ENCODE assay signal across 8 cellular contexts in genomic region chr9:101530076-101530711, GRCh38. TPM values are rescaled to one million over a fixed set of nuclear protein-coding genes. Genes with fewer than 3 reads are reported as not detected.
DNase-seq lines count a peak whose midpoint lies in the region; ATAC-seq, FAIRE-seq and TF ChIP-seq lines count a peak whose summit lies in the region.

No MANE protein-coding gene starts in this region.

- intact Hi-C loops in upper lobe of right lung (cut with DNase I), result no loop called here

- peaks cover 9% of the 10 kb centered on the region for H3K4me1 ChIP-seq in RWPE2 (ENCODE audit: insufficient read depth, poor library complexity, severe bottlenecking)
- no peaks in the 10 kb centered on the region for H3K4me1 ChIP-seq in foreskin keratinocyte
- H3K4me1 ChIP-seq in parathyroid adenoma, result no peaks in the 10 kb centered on the region
- H3K4me1 ChIP-seq in upper lobe of right lung, result peaks cover 6% of the 10 kb centered on the region

- no peaks in the 10 kb centered on the region for H3K4me1 Mint-ChIP-seq in activated T-helper 17 cell treated with anti-CD3 and anti-CD28 coated beads, Interleukin-2, amount 50 U/mL, for 72 hours

- H3K27ac Mint-ChIP-seq in activated T-helper 17 cell treated with anti-CD3 and anti-CD28 coated beads, Interleukin-2, amount 50 U/mL, for 72 hours, result no peak overlapping the region

- H3K9me3 ChIP-seq in RWPE2 (ENCODE audit: severe bottlenecking) (no peaks in the 10 kb centered on the region), parathyroid adenoma (ENCODE audit: control insufficient read depth, low read length) (no peaks in the 10 kb centered on the region), upper lobe of right lung (no peaks in the 10 kb centered on the region)

- H3K4me3 Mint-ChIP-seq in activated T-helper 17 cell treated with anti-CD3 and anti-CD28 coated beads, Interleukin-2, amount 50 U/mL, for 72 hours, result no peak overlapping the region

- H3K4me3 ChIP-seq in RWPE2 (ENCODE audit: severe bottlenecking) (no peak overlapping the region), parathyroid adenoma (ENCODE audit: low read depth, low read length) (no peak overlapping the region), upper lobe of right lung (no peak overlapping the region)

- H3K79me2 ChIP-seq in parathyroid adenoma, result peaks cover 2% of the 10 kb centered on the region

- H3K27me3 Mint-ChIP-seq in activated T-helper 17 cell treated with anti-CD3 and anti-CD28 coated beads, Interleukin-2, amount 50 U/mL, for 72 hours, result no peaks in the 10 kb centered on the region

- no peak overlapping the region for H2AFZ ChIP-seq in parathyroid adenoma

- no peak overlapping the region for H3K4me2 ChIP-seq in parathyroid adenoma (ENCODE audit: low read length)

- H3K36me3 ChIP-seq in RWPE2 (ENCODE audit: low read depth) (no peaks in the 10 kb centered on the region), parathyroid adenoma (ENCODE audit: control insufficient read depth, insufficient read depth, low read length) (no peaks in the 10 kb centered on the region), upper lobe of right lung (peaks cover under 1% of the 10 kb centered on the region)

- DNase-seq in H4 (ENCODE audit: low spot score) (peak; percentile 62), LoVo (ENCODE audit: low spot score) (peak; percentile 66), RWPE2 (ENCODE audit: low spot score) (no peak), foreskin keratinocyte (peak; percentile 25 to 69), upper lobe of right lung (no peak)

- TF ChIP-seq CTCF in RWPE2 (IDR thresholded peaks at IDR 0.05; ENCODE audit: poor library complexity, severe bottlenecking) (peak; percentile 90), foreskin keratinocyte (conservative IDR thresholded peaks at IDR 0.05) (peak; percentile 92), parathyroid adenoma (IDR thresholded peaks at IDR 0.05) (peak; percentile 66), upper lobe of right lung (IDR thresholded peaks at IDR 0.05) (peak; percentile 82)

- H3K36me3 Mint-ChIP-seq in activated T-helper 17 cell treated with anti-CD3 and anti-CD28 coated beads, Interleukin-2, amount 50 U/mL, for 72 hours (ENCODE audit: low read depth), result peaks cover 9% of the 10 kb centered on the region

- H3K27ac ChIP-seq in RWPE2 (ENCODE audit: poor library complexity, severe bottlenecking), result no peak overlapping the region
- H3K27ac ChIP-seq in foreskin keratinocyte, result no peak overlapping the region
- no peak overlapping the region for H3K27ac ChIP-seq in parathyroid adenoma
- H3K27ac ChIP-seq in upper lobe of right lung, result no peak overlapping the region

- ATAC-seq in RWPE2 (ENCODE audit: low read depth), result peak; percentile 56
- ATAC-seq in activated T-helper 17 cell treated with anti-CD3 and anti-CD28 coated beads, Interleukin-2, amount 50 U/mL, for 72 hours (replicated peaks), result peak; percentile 30
- peak; percentile 22 for ATAC-seq in foreskin keratinocyte
- peak; percentile 76 for ATAC-seq in upper lobe of right lung

- H3K9me3 Mint-ChIP-seq in activated T-helper 17 cell treated with anti-CD3 and anti-CD28 coated beads, Interleukin-2, amount 50 U/mL, for 72 hours, result no peaks in the 10 kb centered on the region

- no peak overlapping the region for H3K9ac ChIP-seq in parathyroid adenoma

- FAIRE-seq in G401.6 (lab: Jason Lieb, UNC), result peak; percentile 90

- H3K27me3 ChIP-seq in RWPE2 (ENCODE audit: insufficient read depth, poor library complexity, severe bottlenecking) (no peaks in the 10 kb centered on the region), foreskin keratinocyte (no peaks in the 10 kb centered on the region), parathyroid adenoma (ENCODE audit: control insufficient read depth, insufficient read depth, low read length) (no peaks in the 10 kb centered on the region), upper lobe of right lung (peaks cover 3% of the 10 kb centered on the region)

RNA-seq across cellular contexts. Expression of gene RNF20, which starts 3.5 kb away (rescaled TPM):
- 22.1 and 27.5 TPM in 2 replicates for total RNA-seq in H4 (2014; rRNA removed; shearing (Covaris generic))
- total RNA-seq in activated T-helper 17 cell treated with anti-CD3 and anti-CD28 coated beads, Interleukin-2, amount 50 U/mL, for 72 hours, result 10 to 100 TPM; 46.2 to 49.4 TPM
- total RNA-seq in foreskin keratinocyte (28.4 and 31.4 TPM in 2 replicates), upper lobe of right lung (48.1 TPM)
- polyA plus RNA-seq in foreskin keratinocyte, result 9.9 and 11.7 TPM in 2 replicates

Comparison
In these comparisons a context has a peak if more than half of its experiments do, and no peak if none do; other contexts are left out.
1. DNase-seq: peak in H4 (single experiment), LoVo (single experiment) and foreskin keratinocyte (2 of 2); none in RWPE2 (single experiment) and upper lobe of right lung (single experiment).
2. ATAC-seq: peak in every context shown above with its lines; median percentile 76 in upper lobe of right lung; 56 in RWPE2; 30 in activated T-helper 17 cell treated with anti-CD3 and anti-CD28 coated beads, Interleukin-2, amount 50 U/mL, for 72 hours; 22 in foreskin keratinocyte.
3. Peak in every context shown above with its lines, with median percentiles within 50 percentile points of each other: CTCF ChIP-seq.